Comparison of ENCODE assay signal across 9 cellular contexts in genomic region chr15:52262364-52262763, GRCh38. TPM values are rescaled to one million over a fixed set of nuclear protein-coding genes. Genes with fewer than 3 reads are reported as not detected.
DNase-seq lines count a peak whose midpoint lies in the region; ATAC-seq lines count a peak whose summit lies in the region.
"Had no signal": no experiment of that assay in that cellular context is flagged by ENCODE, and none has a peak within 500 bp of the region (broad histone marks: within the 10 kb centered on the region; RNA-seq: fewer than 3 reads in every experiment).

No MANE protein-coding gene starts in this region.

- H3K36me3 Mint-ChIP-seq in activated CD8-positive, alpha-beta memory T cell treated with anti-CD3 and anti-CD28 coated beads, Interleukin-2, amount 10 ng/mL, durations not matched to agents 7 days and 5 days = peaks cover 11% of the 10 kb centered on the region
- no peaks in the 10 kb centered on the region for H3K36me3 Mint-ChIP-seq in activated naive CD8-positive, alpha-beta T cell treated with anti-CD3 and anti-CD28 coated beads, Interleukin-2, amount 50 U/mL, for 24 hours (ENCODE audit: low read depth)

- CTCF ChIA-PET in activated CD8-positive, alpha-beta memory T cell treated with anti-CD3 and anti-CD28 coated beads, Interleukin-2, amount 10 ng/mL, durations not matched to agents 7 days and 5 days (lab: Charles Lee) = interaction anchor here (0.6 to 9.5 kb wide), 17 partner anchors 9 to 470 kb away, joined by 3 to 131 read pairs (median 3); no protein-coding TSS in a partner anchor

- peak overlapping the region; percentile 92 for H3K27ac Mint-ChIP-seq in activated CD8-positive, alpha-beta memory T cell treated with anti-CD3 and anti-CD28 coated beads, Interleukin-2, amount 10 ng/mL, durations not matched to agents 7 days and 5 days
- H3K27ac Mint-ChIP-seq in activated naive CD8-positive, alpha-beta T cell treated with anti-CD3 and anti-CD28 coated beads, Interleukin-2, amount 50 U/mL, for 24 hours = peak overlapping the region; percentile 88

- H3K9me3 Mint-ChIP-seq in activated CD8-positive, alpha-beta memory T cell treated with anti-CD3 and anti-CD28 coated beads, Interleukin-2, amount 10 ng/mL, durations not matched to agents 7 days and 5 days (ENCODE audit: low read depth) = no peaks in the 10 kb centered on the region
- H3K9me3 Mint-ChIP-seq in activated naive CD8-positive, alpha-beta T cell treated with anti-CD3 and anti-CD28 coated beads, Interleukin-2, amount 50 U/mL, for 24 hours = no peaks in the 10 kb centered on the region

- DNase-seq in activated CD8-positive, alpha-beta memory T cell treated with anti-CD3 and anti-CD28 coated beads, Interleukin-2, amount 10 ng/mL, durations not matched to agents 7 days and 5 days = no peak
- no peak for DNase-seq in activated CD8-positive, alpha-beta memory T cell treated with anti-CD3 and anti-CD28 coated beads, Interleukin-2, amount 50 U/mL, for 4 hours
- DNase-seq in activated naive CD8-positive, alpha-beta T cell treated with anti-CD3 and anti-CD28 coated beads, Interleukin-2, amount 50 U/mL, for 24 hours = no peak
- peak; percentile 59 for DNase-seq in kidney tubule cell (ENCODE audit: low spot score)
- no peak for DNase-seq in superior temporal gyrus (ENCODE audit: extremely low spot score)
- no peak for DNase-seq in NCI-H1436 (lab: John Stamatoyannopoulos, UW)

- peak overlapping the region; percentile 46 for H3K27ac ChIP-seq in temporal lobe (ENCODE audit: low read depth, low read length)
- H3K27ac ChIP-seq: HL-60 had no signal

- H3K4me1 Mint-ChIP-seq in activated CD8-positive, alpha-beta memory T cell treated with anti-CD3 and anti-CD28 coated beads, Interleukin-2, amount 10 ng/mL, durations not matched to agents 7 days and 5 days = peaks cover 36% of the 10 kb centered on the region
- H3K4me1 Mint-ChIP-seq in activated naive CD8-positive, alpha-beta T cell treated with anti-CD3 and anti-CD28 coated beads, Interleukin-2, amount 50 U/mL, for 24 hours = peaks cover 34% of the 10 kb centered on the region

- peak overlapping the region; percentile 31 for H3K4me3 Mint-ChIP-seq in activated CD8-positive, alpha-beta memory T cell treated with anti-CD3 and anti-CD28 coated beads, Interleukin-2, amount 10 ng/mL, durations not matched to agents 7 days and 5 days
- H3K4me3 Mint-ChIP-seq in activated naive CD8-positive, alpha-beta T cell treated with anti-CD3 and anti-CD28 coated beads, Interleukin-2, amount 50 U/mL, for 24 hours = peak overlapping the region; percentile 42

- no peaks in the 10 kb centered on the region for H3K27me3 Mint-ChIP-seq in activated CD8-positive, alpha-beta memory T cell treated with anti-CD3 and anti-CD28 coated beads, Interleukin-2, amount 10 ng/mL, durations not matched to agents 7 days and 5 days
- H3K27me3 Mint-ChIP-seq in activated naive CD8-positive, alpha-beta T cell treated with anti-CD3 and anti-CD28 coated beads, Interleukin-2, amount 50 U/mL, for 24 hours = no peaks in the 10 kb centered on the region

- ATAC-seq in activated CD8-positive, alpha-beta memory T cell treated with anti-CD3 and anti-CD28 coated beads, Interleukin-2, amount 10 ng/mL, durations not matched to agents 7 days and 5 days = no peak
- ATAC-seq in activated naive CD8-positive, alpha-beta T cell treated with anti-CD3 and anti-CD28 coated beads, Interleukin-2, amount 50 U/mL, for 24 hours = no peak
- ATAC-seq in HG03159 (IDR thresholded peaks at IDR 0.05; ENCODE audit: unreplicated experiment) = no peak

RNA-seq across cellular contexts. Expression of gene MYO5C, which starts 33.2 kb away (rescaled TPM):
- total RNA-seq in activated CD8-positive, alpha-beta memory T cell treated with anti-CD3 and anti-CD28 coated beads, Interleukin-2, amount 10 ng/mL, durations not matched to agents 7 days and 5 days = 1 to 10 TPM in 1 of 2 experiments, under 1 TPM in 1; 0.94 to 1.3 TPM
- 0.98 TPM for total RNA-seq in temporal lobe
